In the genomic region with DNA sequence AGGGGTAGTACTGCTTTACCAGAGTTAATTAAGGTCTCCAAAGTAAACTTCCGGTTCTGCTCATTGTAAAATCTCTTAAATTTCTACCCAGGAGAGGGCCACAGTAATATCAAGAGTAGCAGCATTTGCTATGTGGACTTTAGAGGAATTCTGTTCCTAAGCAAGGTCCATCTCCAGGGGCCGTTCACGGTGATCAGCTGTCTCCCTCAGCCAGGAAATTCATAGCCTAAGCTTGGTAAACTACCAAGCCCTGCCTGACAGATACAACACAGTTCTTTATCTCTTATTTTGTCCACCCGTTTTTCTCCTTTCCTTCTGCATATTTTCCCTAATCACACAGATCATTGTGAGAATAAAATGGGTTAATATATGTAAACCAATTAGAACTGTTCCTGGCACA, we compare ENCODE assay signal across 10 cellular contexts. TPM values are rescaled to one million over a fixed set of nuclear protein-coding genes. Genes with fewer than 3 reads are reported as not detected.
DNase-seq lines count a peak whose midpoint lies in the region; ATAC-seq and TF ChIP-seq lines count a peak whose summit lies in the region.
"Had no signal": no experiment of that assay in that cellular context is flagged by ENCODE, and none has a peak within 500 bp of the region (broad histone marks: within the 10 kb centered on the region; RNA-seq: fewer than 3 reads in every experiment).

No MANE protein-coding gene starts in this region.

- no peak overlapping the region for H2AFZ ChIP-seq in mammary epithelial cell (ENCODE audit: low read depth, low read length)

- no peaks in the 10 kb centered on the region for H3K9me3 Mint-ChIP-seq in central memory CD8-positive, alpha-beta T cell
- H3K9me3 Mint-ChIP-seq in stimulated activated naive CD8-positive, alpha-beta T cell treated with anti-CD3 and anti-CD28 coated beads, Interleukin-15, amount 100 ng/mL, for 72 hours, result no peaks in the 10 kb centered on the region

- H3K27me3 ChIP-seq in mammary epithelial cell (ENCODE audit: insufficient read depth, low read length) (no peaks in the 10 kb centered on the region), breast epithelium (no peaks in the 10 kb centered on the region)
- H3K27me3 ChIP-seq: brain microvascular endothelial cell had no signal

- H3K9me3 ChIP-seq in mammary epithelial cell (replicated peaks; ENCODE audit: insufficient read depth, low read length) (no peaks in the 10 kb centered on the region), breast epithelium (no peaks in the 10 kb centered on the region)

- BruUV-seq in mammary epithelial cell (replicated peaks; lab: Mats Ljungman, UMichigan), result no TSS peak

- H3K4me1 Mint-ChIP-seq in central memory CD8-positive, alpha-beta T cell, result peaks cover 27% of the 10 kb centered on the region
- H3K4me1 Mint-ChIP-seq in stimulated activated naive CD8-positive, alpha-beta T cell treated with anti-CD3 and anti-CD28 coated beads, Interleukin-15, amount 100 ng/mL, for 72 hours, result peaks cover 49% of the 10 kb centered on the region

- ATAC-seq in central memory CD8-positive, alpha-beta T cell (replicated peaks; ENCODE audit: extremely low read depth, poor library complexity, severe bottlenecking), result no peak
- no peak for ATAC-seq in stimulated activated naive CD8-positive, alpha-beta T cell treated with anti-CD3 and anti-CD28 coated beads, Interleukin-15, amount 100 ng/mL, for 72 hours
- ATAC-seq in HG03095 (IDR thresholded peaks at IDR 0.05; ENCODE audit: unreplicated experiment) (no peak), esophagus mucosa (no peak)

- H3K27ac ChIP-seq in mammary epithelial cell (ENCODE audit: insufficient read depth, low read depth, low read length), result no peak overlapping the region
- no peak overlapping the region for H3K27ac ChIP-seq in breast epithelium
- H3K27ac ChIP-seq: brain microvascular endothelial cell had no signal

- in situ Hi-C loops in mammary epithelial cell (cut with MboI; ENCODE audit: low sequenced_read_pairs in 2 of 2), result no loop called here

- H3K36me3 ChIP-seq in mammary epithelial cell (ENCODE audit: insufficient read depth, low read length) (peaks cover 12% of the 10 kb centered on the region), breast epithelium (peaks cover 6% of the 10 kb centered on the region)
- H3K36me3 ChIP-seq: brain microvascular endothelial cell had no signal

- H3K4me3 ChIP-seq in mammary epithelial cell (replicated peaks in 1 of 3; ENCODE audit: insufficient read depth in 1 of 3, low read depth in 2 of 3, low read length in 3 of 3) (peak overlapping the region in 1 of 3 experiments; percentile 88), breast epithelium (no peak overlapping the region), NB4 (ENCODE audit: low read depth, low read length) (peak overlapping the region; percentile 99)

- CTCF ChIA-PET in mammary epithelial cell (lab: Charles Lee; ENCODE audit: low non-redundant PET), result no interaction called here

- no peak for TF ChIP-seq POLR2A in breast epithelium (IDR thresholded peaks at IDR 0.05)
- no peak for TF ChIP-seq POLR2A in NB4 (IDR thresholded peaks at IDR 0.05; ENCODE audit: extremely low read depth, insufficient read length)

- H3K4me1 ChIP-seq in mammary epithelial cell (ENCODE audit: insufficient read depth, low read length) (peaks cover 4% of the 10 kb centered on the region), breast epithelium (peaks cover 0 to 7% of the 10 kb centered on the region in 2 donors)

- H3K27ac Mint-ChIP-seq in central memory CD8-positive, alpha-beta T cell (ENCODE audit: low read depth), result peak overlapping the region; percentile 71
- H3K27ac Mint-ChIP-seq in stimulated activated naive CD8-positive, alpha-beta T cell treated with anti-CD3 and anti-CD28 coated beads, Interleukin-15, amount 100 ng/mL, for 72 hours, result peak overlapping the region in 1 of 2 donors; percentile 69

- peaks cover 22% of the 10 kb centered on the region for H3K36me3 Mint-ChIP-seq in central memory CD8-positive, alpha-beta T cell (ENCODE audit: insufficient read depth)

- H3K4me2 ChIP-seq in mammary epithelial cell (ENCODE audit: insufficient read depth, low read depth, low read length), result peak overlapping the region; percentile 95

- no peak for TF ChIP-seq CTCF in mammary epithelial cell (conservative IDR thresholded peaks at IDR 0.05 in 1 of 2, IDR thresholded peaks at IDR 0.05 in 1 of 2; ENCODE audit: extremely low read depth in 1 of 2, insufficient read depth in 1 of 2, low read depth in 1 of 2, low read length in 2 of 2)
- TF ChIP-seq CTCF in breast epithelium (IDR thresholded peaks at IDR 0.05), result no peak
- no peak for TF ChIP-seq CTCF in NB4 (IDR thresholded peaks at IDR 0.05; ENCODE audit: low read depth, low read length)

- H4K20me1 ChIP-seq in mammary epithelial cell (ENCODE audit: insufficient read depth, low read length), result no peaks in the 10 kb centered on the region

- DNase-seq in mammary epithelial cell, result no peak
- DNase-seq in breast epithelium (ENCODE audit: low spot score in 2 of 2), result no peak
- DNase-seq in NB4 (ENCODE audit: low read depth), result peak; percentile 44
- no peak for DNase-seq in central memory CD8-positive, alpha-beta T cell (ENCODE audit: low spot score in 2 of 2)
- no peak for DNase-seq in stimulated activated naive CD8-positive, alpha-beta T cell treated with anti-CD3 and anti-CD28 coated beads, Interleukin-15, amount 100 ng/mL, for 72 hours
- DNase-seq in NCI-H128 (lab: John Stamatoyannopoulos, UW; ENCODE audit: unreplicated experiment), result no peak
- DNase-seq: brain microvascular endothelial cell, NCI-H526 had no signal

- peak overlapping the region; percentile 89 for H3K9ac ChIP-seq in mammary epithelial cell (ENCODE audit: insufficient read depth, low read length)

- no peaks in the 10 kb centered on the region for H3K27me3 Mint-ChIP-seq in central memory CD8-positive, alpha-beta T cell
- H3K27me3 Mint-ChIP-seq in stimulated activated naive CD8-positive, alpha-beta T cell treated with anti-CD3 and anti-CD28 coated beads, Interleukin-15, amount 100 ng/mL, for 72 hours, result no peaks in the 10 kb centered on the region

- whole genome bisulfite sequencing in mammary epithelial cell (ENCODE audit: low coverage, missing lambda C conversion rate), result 37% methylated on average over 4 of the region's 4 CpGs

- dilution Hi-C loops in mammary epithelial cell (cut with HindIII; ENCODE audit: low sequenced_read_pairs), result no loop called here

- intact Hi-C loops in mammary epithelial cell (cut with micrococcal nuclease), result no loop called here
- intact Hi-C loops in breast epithelium (cut with DNase I; ENCODE audit: low total_unique reads), result no loop called here

- peaks cover 56% of the 10 kb centered on the region for H3K79me2 ChIP-seq in mammary epithelial cell (ENCODE audit: insufficient read depth, low read length)

- no peak overlapping the region for H3K4me3 Mint-ChIP-seq in central memory CD8-positive, alpha-beta T cell
- H3K4me3 Mint-ChIP-seq in stimulated activated naive CD8-positive, alpha-beta T cell treated with anti-CD3 and anti-CD28 coated beads, Interleukin-15, amount 100 ng/mL, for 72 hours, result peak overlapping the region; percentile 88 to 94

RNA-seq across cellular contexts. Expression of a gene that starts 2.3 kb away (rescaled TPM):
- 100 to 1,000 TPM in 1 of 2 donors, 10 to 100 TPM in 1; 46.2 to 128 TPM for total RNA-seq in mammary epithelial cell
- polyA plus RNA-seq in mammary epithelial cell, result 60.7 TPM
- 10.1 TPM for polyA minus RNA-seq in mammary epithelial cell
- total RNA-seq in breast epithelium, result 100 to 1,000 TPM; 101 to 105 (median 105) TPM
- 68.7 TPM for total RNA-seq in esophagus mucosa
